14 cellular contexts compared by ENCODE assay signal in the genomic region with DNA sequence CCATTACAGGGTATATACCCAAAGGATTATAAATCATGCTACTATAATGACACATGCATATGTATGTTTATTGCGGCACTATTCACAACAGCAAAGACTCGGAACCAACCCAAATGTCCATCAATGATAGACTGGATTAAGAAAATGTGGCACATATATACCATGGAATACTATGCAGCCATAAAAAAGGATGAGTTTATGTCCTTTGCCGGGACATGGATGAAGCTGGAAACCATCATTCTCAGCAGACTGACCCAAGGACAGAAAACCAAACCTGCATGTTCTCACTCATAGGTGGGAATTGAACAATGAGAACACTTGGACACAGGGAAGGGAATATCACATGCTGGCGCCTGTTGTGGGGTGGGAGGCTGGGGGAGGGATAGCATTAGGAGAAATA. TPM values are rescaled to one million over a fixed set of nuclear protein-coding genes. Genes with fewer than 3 reads are reported as not detected.
A peak's percentile ranks its signal among the peaks of the same experiment; 100 is the strongest.
DNase-seq lines count a peak whose midpoint lies in the region; ATAC-seq, FAIRE-seq and TF ChIP-seq lines count a peak whose summit lies in the region.
"Not testable (repeated sequence)": the region's sequence is repeated elsewhere in the genome, so short reads cannot be mapped to it uniquely, and the experiment has no call there.
"Had no signal": no experiment of that assay in that cellular context is flagged by ENCODE, and none has a peak within 500 bp of the region (broad histone marks: within the 10 kb centered on the region; RNA-seq: fewer than 3 reads in every experiment).

No MANE protein-coding gene starts in this region.

- not testable (repeated sequence) for H2AFZ ChIP-seq in K562 (ENCODE audit: low read depth, low read length)

- intact Hi-C loops in K562 (cut with micrococcal nuclease): loop anchor here (5.0 kb wide), 2 partner anchors 1181 to 1566 kb away; no protein-coding TSS in a partner anchor

- not testable (repeated sequence) for H3K9ac ChIP-seq in K562 (ENCODE audit: insufficient read depth in 1 of 2, low read depth in 2 of 2, low read length in 2 of 2)

- POLR2A ChIA-PET in HEK293 (lab: Yijun Ruan, JAX); K562 (lab: Yijun Ruan, JAX): not testable (repeated sequence)

- not testable (repeated sequence) for H3K4me2 ChIP-seq in K562 (ENCODE audit: insufficient read depth, low read length)

- TF ChIP-seq RAD21 in K562 (CRISPR knock-in tag; conservative IDR thresholded peaks at IDR 0.05 in 1 of 2, IDR thresholded peaks at IDR 0.05 in 1 of 2): not testable (repeated sequence)

- not testable (repeated sequence) for BruUV-seq in K562 (replicated peaks; lab: Mats Ljungman, UMichigan)

- not testable (repeated sequence) for H4K20me1 ChIP-seq in K562 (replicated peaks; ENCODE audit: control insufficient read depth, insufficient read depth, low read length)

- WGBS in K562 (ENCODE audit: insufficient coverage, low coverage, missing lambda C conversion rate): 9% methylated on average over 1 of the region's 4 CpGs

- in situ Hi-C loops in K562 (cut with MboI): loop anchor here (25.0 kb wide), 1 partner anchor 1791 kb away; no protein-coding TSS in a partner anchor

- not testable (repeated sequence) for H3K9me1 ChIP-seq in K562 (ENCODE audit: control insufficient read depth, insufficient read depth, low read length)

- FAIRE-seq in K562 (lab: Jason Lieb, UNC): not testable (repeated sequence)

- H3K79me2 ChIP-seq in K562 (ENCODE audit: control insufficient read depth, insufficient read depth, low read length): not testable (repeated sequence)

- ATAC-seq in K562: not testable (repeated sequence)

- not testable (repeated sequence) for DNase-seq in K562 (ENCODE audit: extremely low read depth in 1 of 4, low spot score in 3 of 4)

- CTCF ChIA-PET in HEK293 (lab: Yijun Ruan, JAX); K562 (lab: Yijun Ruan, JAX; ENCODE audit: low intra/inter-chr PET ratio): not testable (repeated sequence)

- not testable (repeated sequence) for H3K4me1 ChIP-seq in HEK293 (ENCODE audit: control insufficient read depth, insufficient read depth, low read length); K562 (replicated peaks in 1 of 2; ENCODE audit: control insufficient read depth in 2 of 2, insufficient read depth in 2 of 2, low read length in 2 of 2)

- not testable (repeated sequence) for H3K36me3 ChIP-seq in HEK293 (ENCODE audit: control insufficient read depth in 2 of 2, insufficient read depth in 1 of 2, low read length in 2 of 2); K562 (ENCODE audit: control insufficient read depth, insufficient read depth, low read length)

- not testable (repeated sequence) for TF ChIP-seq EP300 in K562 (IDR thresholded peaks at IDR 0.05; ENCODE audit: low read length)

- not testable (repeated sequence) for H3K27me3 ChIP-seq in K562 (ENCODE audit: control insufficient read depth in 2 of 2, insufficient read depth in 2 of 2, low read length in 2 of 2)

- H3K4me3 ChIP-seq in HEK293 (ENCODE audit: low read depth, low read length); K562: not testable (repeated sequence)

- H3K27ac ChIP-seq in HEK293 (ENCODE audit: extremely low read depth, low read depth, low read length); K562 (ENCODE audit: extremely low read depth, low read depth, low read length): not testable (repeated sequence)

- TF ChIP-seq POLR2A in K562 (conservative IDR thresholded peaks at IDR 0.05): not testable (repeated sequence)

- not testable (repeated sequence) for H3K9me3 ChIP-seq in HEK293 (ENCODE audit: control insufficient read depth, insufficient read depth, low read depth, low read length); K562 (replicated peaks; ENCODE audit: control insufficient read depth, insufficient read depth, low read depth, low read length)

- not testable (repeated sequence) for TF ChIP-seq CTCF in HEK293 (tag by site-specific recombination; IDR thresholded peaks at IDR 0.05); K562 (IDR thresholded peaks at IDR 0.05 in 2 of 3, conservative IDR thresholded peaks at IDR 0.05 in 1 of 3; ENCODE audit: insufficient read depth in 2 of 3, low read depth in 1 of 3, low read length in 3 of 3)

TF ChIP-seq in HEK293, 187 proteins besides CTCF, POLR2A, EP300 and RAD21:
- peak; percentile 57; the same call in 1 of the 2 replicates for TF ChIP-seq ZNF146 (tag by site-specific recombination; IDR thresholded peaks at IDR 0.05)

TF ChIP-seq in K562, 482 proteins besides CTCF, POLR2A, EP300 and RAD21:
- peak; percentile 66 for TF ChIP-seq ZNF146 (CRISPR knock-in tag; IDR thresholded peaks at IDR 0.05; ENCODE audit: unreplicated experiment)
TF ChIP-seq in K562: peak in this region for 1; not testable (repeated sequence) for 481.

RNA-seq across cellular contexts. Expression of gene PTH2R, which starts 9.8 kb away (rescaled TPM):
- 5.3 and 15.2 TPM in 2 replicates for total RNA-seq in K562 (2011; cell fraction: chromatin; rRNA removed; ENCODE audit: low replicate concordance)
- total RNA-seq in K562 (2011; cell fraction: nucleolus; rRNA removed): 1.8 and 3.0 TPM in 2 replicates
- total RNA-seq in K562 (2011; cell fraction: nucleoplasm; rRNA removed): 3.2 and 5.5 TPM in 2 replicates
- total RNA-seq in K562 (2014; rRNA removed): 2.7 and 4.0 TPM in 2 replicates
- total RNA-seq in K562 (2014; rRNA removed; fragmentation: Illumina TruSeq; extraction: Trizol): 5.8 and 6.4 TPM in 2 replicates
- total RNA-seq in K562 (2015; rRNA removed; fragmentation: Illumina TruSeq; extraction: Trizol): 8.1 and 8.8 TPM in 2 replicates
- total RNA-seq in K562 (2021): 6.0 and 6.5 TPM in 2 replicates
- polyA plus RNA-seq in K562 (2011; rRNA removed): 3.4 and 6.0 TPM in 2 replicates
- 0.28 and 1.9 TPM in 2 replicates for polyA plus RNA-seq in K562 (2011; cell fraction: cytosol; rRNA removed)
- 1.6 and 5.0 TPM in 2 replicates for polyA plus RNA-seq in K562 (2011; cell fraction: nucleus; rRNA removed)
- 3.8 and 7.3 TPM in 2 replicates for polyA plus RNA-seq in K562 (2012)
- 4.6 and 4.9 TPM in 2 replicates for polyA plus RNA-seq in K562 (2014; fragmentation: Illumina TruSeq; extraction: Trizol)
- polyA plus RNA-seq in K562 (2014; fragmentation: Nextera tagmentation; extraction: Ambion mirVana): 1 to 10 TPM; 2.7 to 3.4 TPM
- 2.3 and 4.2 TPM in 2 replicates for polyA plus RNA-seq in K562 (2014; rRNA removed)
- 4.0 and 9.1 TPM in 2 replicates for polyA minus RNA-seq in K562 (2011; rRNA and poly(A)+ RNA removed)
- polyA minus RNA-seq in K562 (2011; cell fraction: cytosol; rRNA and poly(A)+ RNA removed): 2.8 TPM in 1 of 2 replicates, not detected in the other
- 3.0 and 15.1 TPM in 2 replicates for polyA minus RNA-seq in K562 (2011; cell fraction: nucleus; rRNA and poly(A)+ RNA removed)
- total RNA-seq: A172; A673; Calu3; CD4-positive, alpha-beta T cell; CD4-positive, CD25-positive, alpha-beta regulatory T cell; CD8-positive, alpha-beta memory T cell; CD8-positive, alpha-beta T cell; Daoy had no signal
- polyA plus RNA-seq: A549; AG04450; BJ; CD4-positive, alpha-beta memory T cell; CD4-positive, CD25-positive, alpha-beta regulatory T cell; CD8-positive, alpha-beta memory T cell had no signal
